ENCODE assay signal across 11 cellular contexts in the genomic region with DNA sequence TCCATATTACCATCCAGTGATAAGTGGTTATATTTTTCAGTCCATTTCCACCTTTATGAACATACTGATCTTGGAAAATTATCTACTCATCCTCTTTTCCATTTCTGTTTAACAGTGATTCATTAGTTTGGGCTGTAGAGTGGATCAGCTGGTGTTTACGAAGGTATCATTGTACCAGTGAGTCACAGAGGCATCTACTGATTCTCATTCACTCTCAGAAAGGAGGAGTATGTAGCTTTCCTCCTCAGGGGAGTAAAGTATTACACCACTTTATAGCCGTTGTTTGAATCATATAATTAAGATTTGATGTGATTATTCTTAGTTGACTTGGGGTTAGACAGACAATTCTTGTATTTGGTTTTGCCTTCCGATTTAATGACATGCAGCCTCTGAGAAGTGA.
DNase-seq lines count a peak whose midpoint lies in the region; ATAC-seq and TF ChIP-seq lines count a peak whose summit lies in the region.
"Had no signal": no experiment of that assay in that cellular context is flagged by ENCODE, and none has a peak within 500 bp of the region (broad histone marks: within the 10 kb centered on the region; RNA-seq: fewer than 3 reads in every experiment).

No MANE protein-coding gene starts in this region.

- no peaks in the 10 kb centered on the region for H3K27me3 Mint-ChIP-seq in activated naive CD8-positive, alpha-beta T cell treated with anti-CD3 and anti-CD28 coated beads, Interleukin-2, amount 50 U/mL, for 24 hours

- TF ChIP-seq CTCF in prostate gland (IDR thresholded peaks at IDR 0.05), result no peak

- peaks cover 28% of the 10 kb centered on the region for H3K4me1 Mint-ChIP-seq in activated naive CD8-positive, alpha-beta T cell treated with anti-CD3 and anti-CD28 coated beads, Interleukin-2, amount 50 U/mL, for 24 hours

- no peaks in the 10 kb centered on the region for H3K4me1 ChIP-seq in prostate gland (replicated peaks)
- H3K4me1 ChIP-seq: sigmoid colon had no signal

- no peak for ATAC-seq in activated naive CD8-positive, alpha-beta T cell treated with anti-CD3 and anti-CD28 coated beads, Interleukin-2, amount 50 U/mL, for 24 hours
- ATAC-seq in HG03095 (IDR thresholded peaks at IDR 0.05; ENCODE audit: unreplicated experiment), result no peak

- H3K36me3 ChIP-seq in prostate gland, result no peaks in the 10 kb centered on the region
- H3K36me3 ChIP-seq: sigmoid colon had no signal

- no peak overlapping the region for H3K27ac Mint-ChIP-seq in activated naive CD8-positive, alpha-beta T cell treated with anti-CD3 and anti-CD28 coated beads, Interleukin-2, amount 50 U/mL, for 24 hours

- no peak overlapping the region for H3K27ac ChIP-seq in prostate gland
- H3K27ac ChIP-seq: Peyer's patch, sigmoid colon had no signal

- no peaks in the 10 kb centered on the region for H3K9me3 Mint-ChIP-seq in activated naive CD8-positive, alpha-beta T cell treated with anti-CD3 and anti-CD28 coated beads, Interleukin-2, amount 50 U/mL, for 24 hours

- DNase-seq in AG08396 (ENCODE audit: low spot score) (peak; percentile 39), HPDE6-E6E7 (ENCODE audit: extremely low spot score) (peak; percentile 69), astrocyte of the hippocampus (ENCODE audit: low read depth, low spot score) (peak; percentile 54), kidney glomerular epithelial cell (lab: John Stamatoyannopoulos, UW) (peak; percentile 80), prostate gland (ENCODE audit: low spot score) (no peak)
- DNase-seq in stimulated activated CD4-positive, alpha-beta T cell treated with anti-CD3 and anti-CD28 coated beads, Interleukin-12 subunit alpha, Interleukin-12 subunit beta, amount 100 ng/mL, for 4 hours, result no peak
- no peak for DNase-seq in activated naive CD8-positive, alpha-beta T cell treated with anti-CD3 and anti-CD28 coated beads, Interleukin-2, amount 50 U/mL, for 24 hours
- DNase-seq: activated gamma-delta T cell treated with Interleukin-2 at 50 U/mL for 16 hours, Peyer's patch, sigmoid colon had no signal

- no peaks in the 10 kb centered on the region for H3K9me3 ChIP-seq in prostate gland
- H3K9me3 ChIP-seq: Peyer's patch, sigmoid colon had no signal

- no peak overlapping the region for H3K4me3 ChIP-seq in prostate gland
- H3K4me3 ChIP-seq: Peyer's patch, sigmoid colon had no signal

- no peaks in the 10 kb centered on the region for H3K27me3 ChIP-seq in prostate gland (replicated peaks; ENCODE audit: insufficient read depth)
- H3K27me3 ChIP-seq: Peyer's patch, sigmoid colon had no signal

- intact Hi-C loops in prostate gland (cut with DNase I), result no loop called here

- WGBS in prostate gland, result 87% methylated on average over 3 of the region's 3 CpGs

- H3K4me3 Mint-ChIP-seq in activated naive CD8-positive, alpha-beta T cell treated with anti-CD3 and anti-CD28 coated beads, Interleukin-2, amount 50 U/mL, for 24 hours, result no peak overlapping the region

- no peaks in the 10 kb centered on the region for H3K36me3 Mint-ChIP-seq in activated naive CD8-positive, alpha-beta T cell treated with anti-CD3 and anti-CD28 coated beads, Interleukin-2, amount 50 U/mL, for 24 hours (ENCODE audit: low read depth)

- TF ChIP-seq POLR2A in prostate gland (IDR thresholded peaks at IDR 0.05), result no peak

Comparison
In these comparisons a context has a peak if more than half of its experiments do, and no peak if none do; other contexts are left out.
1. DNase-seq: peak in AG08396 (single experiment), HPDE6-E6E7 (single experiment), astrocyte of the hippocampus (single experiment) and kidney glomerular epithelial cell (single experiment); none in stimulated activated CD4-positive, alpha-beta T cell treated with anti-CD3 and anti-CD28 coated beads, Interleukin-12 subunit alpha, Interleukin-12 subunit beta, amount 100 ng/mL, for 4 hours (single experiment), prostate gland (single experiment) and activated naive CD8-positive, alpha-beta T cell treated with anti-CD3 and anti-CD28 coated beads, Interleukin-2, amount 50 U/mL, for 24 hours (single experiment).